In genomic region chr1:47923513-47923912, GRCh38 we compare ENCODE assay signal across 8 cellular contexts.
"Had no signal": no experiment of that assay in that cellular context is flagged by ENCODE, and none has a peak within 500 bp of the region (broad histone marks: within the 10 kb centered on the region; RNA-seq: fewer than 3 reads in every experiment).

No MANE protein-coding gene starts in this region.

- H3K36me3 Mint-ChIP-seq: IgD-negative memory B cell had no signal

- H3K4me1 Mint-ChIP-seq: IgD-negative memory B cell had no signal

- H3K9me3 Mint-ChIP-seq: IgD-negative memory B cell had no signal

- H3K4me3 Mint-ChIP-seq: IgD-negative memory B cell had no signal

- DNase-seq: IMR-90, KBM-7, KG1 had no signal

- H3K4me2 ChIP-seq: KMS-11 had no signal

- H3K27ac Mint-ChIP-seq: IgD-negative memory B cell had no signal

- H3K27ac ChIP-seq: HL-60, KMS-11 had no signal

- H3K9ac ChIP-seq: KMS-11 had no signal

- FAIRE-seq: HepG2, HTR-8/SVneo had no signal
